ENCODE assay signal across 1 cellular context in the genomic region with DNA sequence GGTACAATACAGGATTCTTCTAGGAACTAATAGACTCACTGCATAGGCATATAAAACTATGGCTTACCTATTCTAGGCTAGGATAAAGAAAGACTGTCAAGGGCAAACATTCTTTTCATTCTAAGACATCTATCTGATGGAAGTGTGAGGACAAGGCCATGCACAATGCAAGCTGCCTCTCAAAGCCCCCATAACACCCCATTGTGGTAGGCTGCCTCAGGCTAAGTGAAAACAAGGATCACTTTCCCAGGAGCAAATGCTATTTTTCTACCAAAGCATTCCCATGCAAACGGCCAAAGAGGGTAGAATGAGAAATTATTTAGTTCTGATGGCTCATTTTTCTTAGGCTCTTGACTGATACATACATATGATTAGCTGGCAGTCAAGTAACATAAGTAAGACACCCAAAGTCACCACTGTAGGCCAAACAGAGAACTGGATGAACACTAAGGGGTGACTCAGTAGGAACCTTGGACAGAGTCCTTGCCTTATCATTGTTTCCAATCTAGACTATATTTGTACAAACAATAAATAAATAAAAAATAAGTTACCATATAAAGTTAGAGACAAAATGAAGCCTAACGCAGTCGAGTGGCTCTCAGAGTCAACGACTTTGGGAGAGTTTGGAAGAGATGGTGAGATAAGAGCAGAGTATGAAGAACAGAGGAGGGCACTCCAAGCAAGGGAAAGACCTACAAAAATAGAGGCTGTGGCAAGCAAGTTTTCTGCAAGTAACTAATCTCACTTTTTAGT.
A peak's percentile ranks its signal among the peaks of the same experiment; 100 is the strongest.
TF ChIP-seq lines count a peak whose summit lies in the region.

No MANE protein-coding gene starts in this region.

TF ChIP-seq in SK-N-SH, 30 proteins besides CTCF, POLR2A, EP300 and RAD21 (continued from another document):
- TF ChIP-seq REST (IDR thresholded peaks at IDR 0.05; ENCODE audit: low read depth, low read length) = peak; percentile 80; the same call in 1 of the 2 replicates
